In the genomic region with DNA sequence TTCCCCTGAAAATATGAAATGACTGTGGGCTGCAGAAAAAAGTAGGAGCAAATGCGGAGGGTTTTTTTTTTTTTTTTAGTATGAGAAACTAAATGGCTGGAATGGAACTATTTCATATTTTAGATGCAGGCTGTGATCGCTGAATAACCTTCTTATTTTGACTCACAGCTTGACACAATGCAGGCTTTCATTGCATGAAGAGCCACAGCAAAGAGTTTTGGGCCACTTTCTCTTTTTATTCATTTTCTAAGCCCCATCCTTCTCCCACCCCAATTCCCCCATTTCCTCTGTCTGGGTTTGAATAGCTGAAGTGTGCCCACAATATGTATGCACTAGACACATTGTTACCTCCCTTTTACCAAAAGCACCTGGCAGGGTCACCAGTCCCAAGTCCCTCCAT, we compare ENCODE assay signal across 34 cellular contexts.
"Had no signal": no experiment of that assay in that cellular context is flagged by ENCODE, and none has a peak within 500 bp of the region (broad histone marks: within the 10 kb centered on the region; RNA-seq: fewer than 3 reads in every experiment).

No MANE protein-coding gene starts in this region.

- H3K4me1 Mint-ChIP-seq: memory B cell had no signal

- H3K36me3 Mint-ChIP-seq: activated naive CD8-positive, alpha-beta T cell; memory B cell; natural killer cell treated with Interleukin-12 subunit alpha and Interleukin-12 subunit beta and Interleukin-15 and Interleukin-18, amount 100 ng/mL, for 72 hours; stimulated activated memory B cell treated with anti-CD40 and anti-IgM and Interleukin-4, amounts not matched to agents 10 μg/mL and 1 μg/mL and 100 μg/mL, for 72 hours had no signal

- H3K4me3 ChIP-seq: coronary artery, gastroesophageal sphincter, mucosa of descending colon, sigmoid colon, SK-N-MC, suprapubic skin, tibial artery had no signal

- H3K27ac ChIP-seq: brain microvascular endothelial cell, coronary artery, neutrophil, SK-N-MC, suprapubic skin, tibial artery, WERI-Rb-1 had no signal

- H3K27me3 Mint-ChIP-seq: activated CD8-positive, alpha-beta T cell treated with anti-CD3 and anti-CD28 coated beads for 36 hours; activated naive CD8-positive, alpha-beta T cell; memory B cell; progenitor cell of endocrine pancreas had no signal

- H3K27me3 ChIP-seq: brain microvascular endothelial cell, dorsolateral prefrontal cortex, gastroesophageal sphincter, neutrophil, sigmoid colon, suprapubic skin, tibial artery had no signal

- H3K9me3 Mint-ChIP-seq: memory B cell; natural killer cell treated with Interleukin-12 subunit alpha and Interleukin-12 subunit beta and Interleukin-15 and Interleukin-18, amount 100 ng/mL, for 72 hours; stimulated activated memory B cell treated with anti-CD40 and anti-IgM and Interleukin-4, amounts not matched to agents 10 μg/mL and 1 μg/mL and 100 μg/mL, for 72 hours had no signal

- H3K9me3 ChIP-seq: mucosa of descending colon, neutrophil, sigmoid colon, suprapubic skin, tibial artery had no signal

- H3K36me3 ChIP-seq: brain microvascular endothelial cell, gastroesophageal sphincter, neutrophil, sigmoid colon, suprapubic skin, tibial artery, WERI-Rb-1 had no signal

- H3K4me1 ChIP-seq: suprapubic skin, tibial artery had no signal

- H3K27ac Mint-ChIP-seq: activated CD8-positive, alpha-beta T cell treated with anti-CD3 and anti-CD28 coated beads for 36 hours; activated naive CD8-positive, alpha-beta T cell; activated T-cell treated with anti-CD3 and anti-CD28 coated beads, Interleukin-2, amount 50 U/mL, for 72 hours; memory B cell; natural killer cell treated with Interleukin-12 subunit alpha and Interleukin-12 subunit beta and Interleukin-15 and Interleukin-18, amount 100 ng/mL, for 72 hours; progenitor cell of endocrine pancreas; stimulated activated memory B cell treated with anti-CD40 and anti-IgM and Interleukin-4, amounts not matched to agents 10 μg/mL and 1 μg/mL and 100 μg/mL, for 72 hours had no signal

- DNase-seq: activated CD4-positive, alpha-beta T cell treated with anti-CD3 and anti-CD28 coated beads, Interleukin-2, amount 50 U/mL, for 1 hour; activated CD4-positive, CD25-positive, alpha-beta regulatory T cell treated with anti-CD3 and anti-CD28 coated beads, Interleukin-2, amount 50 U/mL, for 72 hours; activated CD8-positive, alpha-beta T cell treated with anti-CD3 and anti-CD28 coated beads for 36 hours; activated gamma-delta T cell treated with Interleukin-2 at 50 U/mL for 16 hours; activated T-cell treated with anti-CD3 and anti-CD28 coated beads, Interleukin-2, amount 50 U/mL, for 72 hours; amniotic stem cell; brain microvascular endothelial cell; dorsolateral prefrontal cortex; effector memory CD4-positive, alpha-beta T cell; erythroblast; head of caudate nucleus; hippocampal formation; kidney; left colon; mucosa of descending colon; retina; sigmoid colon; small intestine; stimulated activated CD4-positive, alpha-beta T cell treated with anti-CD3 and anti-CD28 coated beads, Interleukin-1b, Interleukin-23, amount 100 ng/mL, for 48 hours; stimulated activated CD4-positive, alpha-beta T cell treated with anti-CD3 and anti-CD28 coated beads, Interleukin-4, amount 100 ng/mL, for 4 hours; stimulated activated CD8-positive, alpha-beta memory T cell treated with anti-CD3 and anti-CD28 coated beads, Interleukin-4, amount 100 ng/mL, for 48 hours; T1000; tibial artery; WERI-Rb-1 had no signal

- H3K4me3 Mint-ChIP-seq: activated CD8-positive, alpha-beta T cell treated with anti-CD3 and anti-CD28 coated beads for 36 hours; activated naive CD8-positive, alpha-beta T cell; memory B cell; natural killer cell treated with Interleukin-12 subunit alpha and Interleukin-12 subunit beta and Interleukin-15 and Interleukin-18, amount 100 ng/mL, for 72 hours; stimulated activated memory B cell treated with anti-CD40 and anti-IgM and Interleukin-4, amounts not matched to agents 10 μg/mL and 1 μg/mL and 100 μg/mL, for 72 hours had no signal
